In genomic region chr3:13578246-13578645, GRCh38 we compare ENCODE assay signal across 20 cellular contexts.
"Had no signal": no experiment of that assay in that cellular context is flagged by ENCODE, and none has a peak within 500 bp of the region (broad histone marks: within the 10 kb centered on the region; RNA-seq: fewer than 3 reads in every experiment).

No MANE protein-coding gene starts in this region.

- FAIRE-seq: colon, urothelium cell line had no signal

- H3K27me3 ChIP-seq: esophagus muscularis mucosa, heart left ventricle, right lobe of liver, stomach, suprapubic skin, thyroid gland had no signal

- DNase-seq: effector memory CD8-positive, alpha-beta T cell; foreskin melanocyte; hippocampal formation; mesendoderm; naive B cell; occipital lobe; retina; right lobe of liver; stimulated activated CD4-positive, alpha-beta T cell treated with anti-CD3 and anti-CD28 coated beads, Interleukin-12 subunit alpha, Interleukin-12 subunit beta, amount 100 ng/mL, for 4 hours; stimulated activated naive CD4-positive, alpha-beta T cell; stomach; thyroid gland had no signal

- H3K4me1 ChIP-seq: psoas muscle, right lobe of liver, stomach, thyroid gland had no signal

- H3K9ac ChIP-seq: parathyroid adenoma had no signal

- H2AFZ ChIP-seq: parathyroid adenoma had no signal

- H3K79me2 ChIP-seq: parathyroid adenoma had no signal

- ATAC-seq: effector memory CD8-positive, alpha-beta T cell; right lobe of liver had no signal

- H3K27ac ChIP-seq: epithelial cell of prostate, esophagus muscularis mucosa, heart left ventricle, parathyroid adenoma, psoas muscle, right lobe of liver, stomach, suprapubic skin, thyroid gland had no signal

- H3K9me3 ChIP-seq: esophagus muscularis mucosa, heart left ventricle, psoas muscle, right lobe of liver, stomach, suprapubic skin, thyroid gland had no signal

- H3K4me3 ChIP-seq: esophagus muscularis mucosa, heart left ventricle, psoas muscle, right lobe of liver, stomach, suprapubic skin, thyroid gland had no signal

- H3K36me3 ChIP-seq: esophagus muscularis mucosa, heart left ventricle, right lobe of liver, stomach, suprapubic skin, thyroid gland had no signal
